19 cellular contexts compared by ENCODE assay signal in the genomic region with DNA sequence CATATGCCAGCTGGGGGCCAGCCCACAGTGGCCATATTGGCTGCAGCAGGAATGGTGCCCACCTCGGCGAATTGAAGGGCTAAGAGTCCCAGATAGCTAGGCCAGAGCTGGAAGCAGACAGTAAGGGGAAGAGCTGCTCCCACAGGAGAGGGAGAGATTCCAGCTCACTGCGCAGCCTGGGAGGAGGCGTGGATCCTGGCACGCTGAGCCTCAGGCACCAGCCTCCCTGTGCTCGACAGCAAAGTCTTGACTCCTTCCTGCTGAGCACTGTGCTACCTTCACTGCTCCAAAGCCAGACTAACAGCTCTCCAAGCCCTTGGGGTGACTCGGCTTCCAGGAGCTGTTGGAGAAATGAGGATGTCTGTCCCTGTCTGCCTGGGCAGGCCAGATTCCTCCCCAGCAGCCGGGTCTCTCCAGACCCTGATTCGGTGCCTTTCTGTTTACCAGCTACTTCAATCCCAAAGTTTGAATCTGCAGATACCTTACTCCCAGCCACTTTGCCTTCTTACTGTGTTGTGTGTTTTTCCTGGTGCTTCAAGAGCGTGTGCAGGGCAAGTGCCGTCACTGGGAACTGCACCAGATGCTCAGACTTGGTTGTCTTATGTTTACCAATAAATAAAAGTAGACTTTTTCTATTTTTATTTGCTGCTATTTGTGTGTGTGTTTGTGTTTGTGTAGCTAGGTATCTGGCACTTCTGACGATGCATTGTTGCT. TPM values are rescaled to one million over a fixed set of nuclear protein-coding genes. Genes with fewer than 3 reads are reported as not detected.
DNase-seq lines count a peak whose midpoint lies in the region; TF ChIP-seq lines count a peak whose summit lies in the region.
"Had no signal": no experiment of that assay in that cellular context is flagged by ENCODE, and none has a peak within 500 bp of the region (broad histone marks: within the 10 kb centered on the region; RNA-seq: fewer than 3 reads in every experiment).

No MANE protein-coding gene starts in this region.

- H3K27me3 ChIP-seq in neuronal stem cell (ENCODE audit: control insufficient read depth in 3 of 3, insufficient read depth in 3 of 3, low read depth in 1 of 3, low read length in 3 of 3), result peaks cover 22 to 34% (median 22%) of the 10 kb centered on the region in 3 experiments

- H3K9me3 ChIP-seq in HEK293 (ENCODE audit: control insufficient read depth, insufficient read depth, low read depth, low read length), result no peaks in the 10 kb centered on the region
- peaks cover 2 to 5% of the 10 kb centered on the region in 2 donors for H3K9me3 ChIP-seq in neuronal stem cell (replicated peaks in 1 of 2; ENCODE audit: control insufficient read depth in 2 of 2, insufficient read depth in 1 of 2, low read depth in 1 of 2, low read length in 2 of 2)

- H2BK12ac ChIP-seq in neuronal stem cell (ENCODE audit: low read length), result no peak overlapping the region

- peaks cover 10% of the 10 kb centered on the region for H3K79me1 ChIP-seq in neuronal stem cell (ENCODE audit: low read depth, low read length)

- H2AFZ ChIP-seq in neuronal stem cell (ENCODE audit: low read length), result no peak overlapping the region

- no peak overlapping the region for H3K14ac ChIP-seq in neuronal stem cell (ENCODE audit: low read length)

- H3K4me3 ChIP-seq in HEK293 (ENCODE audit: low read depth, low read length) (no peak overlapping the region), neuronal stem cell (ENCODE audit: low read length in 2 of 2) (no peak overlapping the region)

- H3K23ac ChIP-seq in neuronal stem cell (ENCODE audit: low read depth, low read length, poor library complexity), result no peak overlapping the region

- H3K4me2 ChIP-seq in neuronal stem cell (ENCODE audit: insufficient read depth, low read length, poor library complexity, severe bottlenecking), result no peak overlapping the region

- no peak overlapping the region for H2BK120ac ChIP-seq in neuronal stem cell (ENCODE audit: low read depth, low read length)

- POLR2A ChIA-PET in HEK293 (lab: Yijun Ruan, JAX), result interaction anchor here (0.9 to 2.5 kb wide), 3 partner anchors 9 to 45 kb away, joined by 4 to 15 read pairs (median 4); partner anchors contain the start of gene CBX8

- H3K36me3 ChIP-seq in HEK293 (ENCODE audit: control insufficient read depth in 2 of 2, insufficient read depth in 1 of 2, low read length in 2 of 2), result peaks cover 6 to 38% of the 10 kb centered on the region in 2 experiments; a peak in 2 of 3 replicates
- H3K36me3 ChIP-seq in neuronal stem cell (replicated peaks in 1 of 2; ENCODE audit: control insufficient read depth in 2 of 2, insufficient read depth in 2 of 2, low read length in 2 of 2), result peaks cover 33 to 43% of the 10 kb centered on the region in 2 donors

- H4K91ac ChIP-seq in neuronal stem cell (ENCODE audit: low read depth, low read length, poor library complexity), result peak overlapping the region; percentile 18

- H4K8ac ChIP-seq in neuronal stem cell (ENCODE audit: low read depth, low read length), result no peak overlapping the region

- no peak overlapping the region for H2BK5ac ChIP-seq in neuronal stem cell (ENCODE audit: low read length)

- H2BK15ac ChIP-seq in neuronal stem cell (ENCODE audit: low read length), result no peak overlapping the region

- CTCF ChIA-PET in HEK293 (lab: Yijun Ruan, JAX), result interaction anchor here (0.6 to 2.0 kb wide), 13 partner anchors 9 to 704 kb away, joined by 3 to 12 read pairs (median 4); partner anchors contain the start of gene CBX2

- DNase-seq in Ammon's horn (ENCODE audit: low spot score), result peak; percentile 67
- peak; percentile 47 for DNase-seq in ecto neural progenitor cell (ENCODE audit: low spot score)
- DNase-seq in neuronal stem cell (ENCODE audit: low spot score), result no peak
- no peak for DNase-seq in NCI-H2196 treated with DMSO at 0.1 percent for 48 hours (lab: John Stamatoyannopoulos, UW; ENCODE audit: unreplicated experiment)
- DNase-seq in stimulated activated naive CD4-positive, alpha-beta T cell (lab: John Stamatoyannopoulos, UW), result no peak
- DNase-seq in NCI-H2107 (lab: John Stamatoyannopoulos, UW), result no peak
- DNase-seq: DMS79; H9; MM.1S; NCI-H1092; NCI-H1436 treated with DMSO at 0.1 percent for 48 hours; NCI-H2081 treated with DMSO at 0.1 percent for 48 hours; NCI-H510A; NCI-H748 treated with DMSO at 0.1 percent for 48 hours; NK-92 treated with Interleukin-12 subunit alpha and Interleukin-12 subunit beta, amount 100 ng/mL, for 24 hours; RPMI8226; SIG-M5 had no signal

- H3K4ac ChIP-seq in neuronal stem cell (ENCODE audit: low read length), result no peak overlapping the region

- no peak overlapping the region for H2AK5ac ChIP-seq in neuronal stem cell (ENCODE audit: low read depth, low read length)

- peak overlapping the region; percentile 12 for H3K18ac ChIP-seq in neuronal stem cell (ENCODE audit: low read length)

- TF ChIP-seq CTCF in HEK293 (tag by site-specific recombination; IDR thresholded peaks at IDR 0.05), result no peak

- no CpG with 5 or more reads among the region's 12 CpGs for WGBS in neuronal stem cell (ENCODE audit: extremely low coverage in 2 of 2, insufficient read length in 2 of 2, insufficient replicate concordance in 1 of 2), 2 donors

- H3K27ac ChIP-seq in HEK293 (ENCODE audit: extremely low read depth, low read depth, low read length) (peak overlapping the region; percentile 25; the same call in 1 of the 2 replicates), neuronal stem cell (replicated peaks; ENCODE audit: low read length) (no peak overlapping the region)
- H3K27ac ChIP-seq: C4-2B had no signal

- H3K4me1 ChIP-seq in HEK293 (ENCODE audit: control insufficient read depth, insufficient read depth, low read length) (peaks cover 2% of the 10 kb centered on the region; the same call in 1 of the 2 replicates), neuronal stem cell (ENCODE audit: control insufficient read depth in 2 of 2, insufficient read depth in 1 of 2, low read depth in 1 of 2, low read length in 2 of 2) (peaks cover 18 to 33% of the 10 kb centered on the region in 2 donors)

- no peak overlapping the region for H3K9ac ChIP-seq in neuronal stem cell (ENCODE audit: low read depth, low read length, poor library complexity)

TF ChIP-seq in HEK293, 187 proteins besides CTCF, POLR2A, EP300 and RAD21:
- TF ChIP-seq ZNF433 (tag by site-specific recombination; IDR thresholded peaks at IDR 0.05; ENCODE audit: low read depth) (no peak), ZNF600 (tag by site-specific recombination; IDR thresholded peaks at IDR 0.05) (0 out of 2 replicates have a peak, but pooled peaks have one; percentile 41), ZBTB17 (tag by site-specific recombination; IDR thresholded peaks at IDR 0.05) (peak; percentile 82), GLI4 (tag by site-specific recombination; IDR thresholded peaks at IDR 0.05) (no peak), GLIS2 (tag by site-specific recombination; IDR thresholded peaks at IDR 0.05) (0 out of 2 replicates have a peak, but pooled peaks have one; percentile 44), ZNF341 (tag by site-specific recombination; IDR thresholded peaks at IDR 0.05; ENCODE audit: low read depth) (peak; percentile 29; the same call in 1 of the 2 replicates)

RNA-seq across cellular contexts. Expression of gene CBX2, which starts 9.1 kb away (rescaled TPM):
- 72.5 TPM for polyA plus RNA-seq in neuronal stem cell (2013, experiment 1 of 2)
- 70.8 TPM for polyA plus RNA-seq in neuronal stem cell (2013, experiment 2 of 2)

RNA-seq across cellular contexts. Expression of gene CBX8, which starts 9.8 kb away (rescaled TPM):
- polyA plus RNA-seq in neuronal stem cell (2013, experiment 1 of 2), result 5.5 TPM
- 5.0 TPM for polyA plus RNA-seq in neuronal stem cell (2013, experiment 2 of 2)

RNA-seq across cellular contexts. Expression of gene CBX4, which starts 52.2 kb away (rescaled TPM):
- 10.0 TPM for polyA plus RNA-seq in neuronal stem cell (2013, experiment 1 of 2)
- polyA plus RNA-seq in neuronal stem cell (2013, experiment 2 of 2), result 10.0 TPM

RNA-seq across cellular contexts. Expression of gene ENPP7, which starts 56.3 kb away (rescaled TPM):
- not detected for polyA plus RNA-seq in neuronal stem cell (2013, experiment 1 of 2)
- polyA plus RNA-seq in neuronal stem cell (2013, experiment 2 of 2), result not detected

Comparison
In these comparisons a context has a peak if more than half of its experiments do, and no peak if none do; other contexts are left out.
1. DNase-seq: peak in Ammon's horn (single experiment) and ecto neural progenitor cell (single experiment); none in neuronal stem cell (single experiment), NCI-H2196 treated with DMSO at 0.1 percent for 48 hours (single experiment), stimulated activated naive CD4-positive, alpha-beta T cell (0 of 6) and NCI-H2107 (single experiment).